ENCODE assay signal across 11 cellular contexts in genomic region chr11:8098879-8099278, GRCh38. TPM values are rescaled to one million over a fixed set of nuclear protein-coding genes. Genes with fewer than 3 reads are reported as not detected.
DNase-seq lines count a peak whose midpoint lies in the region; ATAC-seq and TF ChIP-seq lines count a peak whose summit lies in the region.
"Had no signal": no experiment of that assay in that cellular context is flagged by ENCODE, and none has a peak within 500 bp of the region (broad histone marks: within the 10 kb centered on the region; RNA-seq: fewer than 3 reads in every experiment).

No MANE protein-coding gene starts in this region.

- H3K27me3 Mint-ChIP-seq in WTC11 (ENCODE audit: low read depth) (no peaks in the 10 kb centered on the region), type B pancreatic cell (no peaks in the 10 kb centered on the region), natural killer cell (ENCODE audit: low read depth in 2 of 2) (no peaks in the 10 kb centered on the region)
- H3K27me3 Mint-ChIP-seq in CD4-positive, alpha-beta memory T cell: no peaks in the 10 kb centered on the region
- H3K27me3 Mint-ChIP-seq: activated CD4-positive, alpha-beta T cell treated with anti-CD3 and anti-CD28 coated beads for 36 hours had no signal

- H3K27me3 ChIP-seq in right cardiac atrium (ENCODE audit: control insufficient read depth, insufficient read depth) (no peaks in the 10 kb centered on the region), foreskin keratinocyte (no peaks in the 10 kb centered on the region)
- H3K27me3 ChIP-seq in CD4-positive, alpha-beta memory T cell (ENCODE audit: insufficient read depth, low read length): no peaks in the 10 kb centered on the region

- CTCF ChIA-PET in WTC11 (lab: Charles Lee): interaction anchor here (0.6 to 6.9 kb wide), 47 partner anchors 10 to 527 kb away, joined by 3 to 133 read pairs (median 6); partner anchors contain the start of genes EIF3F, LMO1, NLRP10 and RIC3
- CTCF ChIA-PET in CD4-positive, alpha-beta memory T cell (lab: Charles Lee; ENCODE audit: partially characterized antibody): interaction anchor here (0.7 to 11.5 kb wide), 32 partner anchors 10 to 1286 kb away, joined by 3 to 230 read pairs (median 7); partner anchors contain the start of genes EIF3F and RIC3

- intact Hi-C loops in cardiac septum (cut with DNase I): loop anchor here (1.0 to 10.0 kb wide), 3 partner anchors 66 to 204 kb away; no protein-coding TSS in a partner anchor
- intact Hi-C loops in right cardiac atrium (cut with DNase I): loop anchor here in 3 of 4 donors (2.0 to 10.0 kb wide), 3 partner anchors 92 to 204 kb away; no protein-coding TSS in a partner anchor
- intact Hi-C loops in CD4-positive, alpha-beta memory T cell (cut with micrococcal nuclease): loop anchor here (1.0 kb wide), 3 partner anchors 66 to 207 kb away; no protein-coding TSS in a partner anchor
- intact Hi-C loops in natural killer cell (cut with micrococcal nuclease): loop anchor here (1.0 kb wide), 1 partner anchor 66 kb away; no protein-coding TSS in a partner anchor

- TF ChIP-seq CTCF in WTC11 (IDR thresholded peaks at IDR 0.05) (no peak), foreskin keratinocyte (conservative IDR thresholded peaks at IDR 0.05) (no peak), type B pancreatic cell (conservative IDR thresholded peaks at IDR 0.05) (no peak), natural killer cell (IDR thresholded peaks at IDR 0.05) (no peak)

- H3K4me1 Mint-ChIP-seq in WTC11: no peaks in the 10 kb centered on the region
- peaks cover 6% of the 10 kb centered on the region for H3K4me1 Mint-ChIP-seq in type B pancreatic cell (ENCODE audit: unreplicated experiment)
- no peaks in the 10 kb centered on the region for H3K4me1 Mint-ChIP-seq in CD4-positive, alpha-beta memory T cell
- no peaks in the 10 kb centered on the region for H3K4me1 Mint-ChIP-seq in natural killer cell
- H3K4me1 Mint-ChIP-seq: activated CD4-positive, alpha-beta T cell treated with anti-CD3 and anti-CD28 coated beads for 36 hours had no signal

- H3K4me1 ChIP-seq in right cardiac atrium (ENCODE audit: control insufficient read depth, insufficient read depth, low read length) (no peaks in the 10 kb centered on the region), foreskin keratinocyte (no peaks in the 10 kb centered on the region)
- no peaks in the 10 kb centered on the region for H3K4me1 ChIP-seq in CD4-positive, alpha-beta memory T cell (ENCODE audit: insufficient read depth, low read length)

- 77% methylated on average over 6 of the region's 6 CpGs for WGBS in right cardiac atrium

- peak; percentile 51 for DNase-seq in cardiac septum (ENCODE audit: low spot score)
- DNase-seq in right cardiac atrium: no peak
- DNase-seq in WTC11 (ENCODE audit: low spot score): no peak
- peak in 1 of 2 donors; percentile 44 for DNase-seq in foreskin keratinocyte
- DNase-seq in type B pancreatic cell (ENCODE audit: extremely low spot score, unreplicated experiment): peak; percentile 22
- DNase-seq in CD4-positive, alpha-beta memory T cell: no peak
- DNase-seq in natural killer cell: no peak

- no peaks in the 10 kb centered on the region for H3K9me3 ChIP-seq in right cardiac atrium (ENCODE audit: control insufficient read depth, low read length)
- H3K9me3 ChIP-seq in CD4-positive, alpha-beta memory T cell (ENCODE audit: control insufficient read depth in 1 of 2, low read length in 2 of 2): no peaks in the 10 kb centered on the region

- no peaks in the 10 kb centered on the region for H3K36me3 ChIP-seq in CD4-positive, alpha-beta memory T cell (ENCODE audit: insufficient read depth, low read length)

- no peak for ATAC-seq in right cardiac atrium
- no peak for ATAC-seq in WTC11
- peak; percentile 28 for ATAC-seq in foreskin keratinocyte
- ATAC-seq in GM19397 (IDR thresholded peaks at IDR 0.05; ENCODE audit: unreplicated experiment): no peak
- no peak for ATAC-seq in natural killer cell

- H3K36me3 Mint-ChIP-seq in WTC11: peaks cover 32% of the 10 kb centered on the region
- H3K36me3 Mint-ChIP-seq in type B pancreatic cell: peaks cover 6% of the 10 kb centered on the region
- peaks cover 0 to 2% of the 10 kb centered on the region in 2 donors for H3K36me3 Mint-ChIP-seq in CD4-positive, alpha-beta memory T cell
- H3K36me3 Mint-ChIP-seq in natural killer cell: no peaks in the 10 kb centered on the region
- H3K36me3 Mint-ChIP-seq: activated naive CD4-positive, alpha-beta T cell treated with anti-CD3 and anti-CD28 coated beads, Interleukin-2, amount 50 U/mL, for 72 hours had no signal

- no peak overlapping the region for H3K27ac ChIP-seq in right cardiac atrium (ENCODE audit: low read length)
- H3K27ac ChIP-seq in foreskin keratinocyte: no peak overlapping the region
- H3K27ac ChIP-seq in CD4-positive, alpha-beta memory T cell (ENCODE audit: low read depth, low read length): no peak overlapping the region
- H3K27ac ChIP-seq: C4-2B had no signal

- H3K4me3 ChIP-seq in right cardiac atrium (ENCODE audit: low read length): no peak overlapping the region
- H3K4me3 ChIP-seq in CD4-positive, alpha-beta memory T cell (ENCODE audit: low read length in 2 of 2): no peak overlapping the region

- H3K9me3 Mint-ChIP-seq in WTC11 (no peaks in the 10 kb centered on the region), type B pancreatic cell (no peaks in the 10 kb centered on the region), natural killer cell (no peaks in the 10 kb centered on the region)
- H3K9me3 Mint-ChIP-seq in CD4-positive, alpha-beta memory T cell: no peaks in the 10 kb centered on the region
- H3K9me3 Mint-ChIP-seq: activated naive CD4-positive, alpha-beta T cell treated with anti-CD3 and anti-CD28 coated beads, Interleukin-2, amount 50 U/mL, for 72 hours had no signal

- H3K4me3 Mint-ChIP-seq in WTC11 (no peak overlapping the region), type B pancreatic cell (no peak overlapping the region), natural killer cell (no peak overlapping the region)
- H3K4me3 Mint-ChIP-seq in CD4-positive, alpha-beta memory T cell: no peak overlapping the region
- H3K4me3 Mint-ChIP-seq: activated CD4-positive, alpha-beta T cell treated with anti-CD3 and anti-CD28 coated beads for 36 hours had no signal

- no peak overlapping the region for H3K27ac Mint-ChIP-seq in WTC11
- H3K27ac Mint-ChIP-seq in type B pancreatic cell: no peak overlapping the region
- no peak overlapping the region for H3K27ac Mint-ChIP-seq in CD4-positive, alpha-beta memory T cell
- H3K27ac Mint-ChIP-seq in natural killer cell: no peak overlapping the region
- H3K27ac Mint-ChIP-seq: activated CD4-positive, alpha-beta T cell treated with anti-CD3 and anti-CD28 coated beads for 36 hours; activated naive CD4-positive, alpha-beta T cell treated with anti-CD3 and anti-CD28 coated beads, Interleukin-2, amount 50 U/mL, for 72 hours had no signal

- POLR2A ChIA-PET in WTC11 (lab: Charles Lee): interaction anchor here (1.0 to 2.0 kb wide), 3 partner anchors 66 to 112 kb away, joined by 3 to 5 read pairs (median 3); partner anchors contain the start of gene EIF3F
- POLR2A ChIA-PET in CD4-positive, alpha-beta memory T cell (lab: Charles Lee; ENCODE audit: partially characterized antibody): interaction anchor here (0.9 to 1.7 kb wide), 2 partner anchors 92 to 112 kb away, joined by 3 to 5 read pairs; partner anchors contain the start of gene EIF3F

TF ChIP-seq in WTC11, 78 proteins besides CTCF, POLR2A, EP300 and RAD21:
- TF ChIP-seq, protein P1, sequence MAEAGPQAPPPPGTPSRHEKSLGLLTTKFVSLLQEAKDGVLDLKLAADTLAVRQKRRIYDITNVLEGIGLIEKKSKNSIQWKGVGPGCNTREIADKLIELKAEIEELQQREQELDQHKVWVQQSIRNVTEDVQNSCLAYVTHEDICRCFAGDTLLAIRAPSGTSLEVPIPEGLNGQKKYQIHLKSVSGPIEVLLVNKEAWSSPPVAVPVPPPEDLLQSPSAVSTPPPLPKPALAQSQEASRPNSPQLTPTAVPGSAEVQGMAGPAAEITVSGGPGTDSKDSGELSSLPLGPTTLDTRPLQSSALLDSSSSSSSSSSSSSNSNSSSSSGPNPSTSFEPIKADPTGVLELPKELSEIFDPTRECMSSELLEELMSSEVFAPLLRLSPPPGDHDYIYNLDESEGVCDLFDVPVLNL (CRISPR knock-in tag; IDR thresholded peaks at IDR 0.05; ENCODE audit: borderline replicate concordance, low read depth): no peak
- TF ChIP-seq, protein P2, sequence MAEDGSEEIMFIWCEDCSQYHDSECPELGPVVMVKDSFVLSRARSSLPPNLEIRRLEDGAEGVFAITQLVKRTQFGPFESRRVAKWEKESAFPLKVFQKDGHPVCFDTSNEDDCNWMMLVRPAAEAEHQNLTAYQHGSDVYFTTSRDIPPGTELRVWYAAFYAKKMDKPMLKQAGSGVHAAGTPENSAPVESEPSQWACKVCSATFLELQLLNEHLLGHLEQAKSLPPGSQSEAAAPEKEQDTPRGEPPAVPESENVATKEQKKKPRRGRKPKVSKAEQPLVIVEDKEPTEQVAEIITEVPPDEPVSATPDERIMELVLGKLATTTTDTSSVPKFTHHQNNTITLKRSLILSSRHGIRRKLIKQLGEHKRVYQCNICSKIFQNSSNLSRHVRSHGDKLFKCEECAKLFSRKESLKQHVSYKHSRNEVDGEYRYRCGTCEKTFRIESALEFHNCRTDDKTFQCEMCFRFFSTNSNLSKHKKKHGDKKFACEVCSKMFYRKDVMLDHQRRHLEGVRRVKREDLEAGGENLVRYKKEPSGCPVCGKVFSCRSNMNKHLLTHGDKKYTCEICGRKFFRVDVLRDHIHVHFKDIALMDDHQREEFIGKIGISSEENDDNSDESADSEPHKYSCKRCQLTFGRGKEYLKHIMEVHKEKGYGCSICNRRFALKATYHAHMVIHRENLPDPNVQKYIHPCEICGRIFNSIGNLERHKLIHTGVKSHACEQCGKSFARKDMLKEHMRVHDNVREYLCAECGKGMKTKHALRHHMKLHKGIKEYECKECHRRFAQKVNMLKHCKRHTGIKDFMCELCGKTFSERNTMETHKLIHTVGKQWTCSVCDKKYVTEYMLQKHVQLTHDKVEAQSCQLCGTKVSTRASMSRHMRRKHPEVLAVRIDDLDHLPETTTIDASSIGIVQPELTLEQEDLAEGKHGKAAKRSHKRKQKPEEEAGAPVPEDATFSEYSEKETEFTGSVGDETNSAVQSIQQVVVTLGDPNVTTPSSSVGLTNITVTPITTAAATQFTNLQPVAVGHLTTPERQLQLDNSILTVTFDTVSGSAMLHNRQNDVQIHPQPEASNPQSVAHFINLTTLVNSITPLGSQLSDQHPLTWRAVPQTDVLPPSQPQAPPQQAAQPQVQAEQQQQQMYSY (CRISPR knock-in tag; IDR thresholded peaks at IDR 0.05): 0 out of 2 replicates have a peak, but pooled peaks have one; percentile 34
TF ChIP-seq in WTC11: peak in this region for 1.

RNA-seq across cellular contexts. Expression of gene TUB, which starts 17.9 kb away (rescaled TPM):
- 12.2 TPM for total RNA-seq in cardiac septum
- 10 to 100 TPM; 24.8 to 31.2 (median 28.0) TPM for total RNA-seq in right cardiac atrium
- polyA plus RNA-seq in right cardiac atrium: 10.0 TPM
- total RNA-seq in WTC11 (2021): 29.2 to 32.1 TPM (median 30.0 TPM) in 3 replicates
- total RNA-seq in foreskin keratinocyte: 2.4 and 2.5 TPM in 2 replicates
- polyA plus RNA-seq in foreskin keratinocyte: 0.48 and 0.70 TPM in 2 replicates
- total RNA-seq in type B pancreatic cell (ENCODE audit: low replicate concordance): 11.5 and 28.8 TPM in 2 replicates
- total RNA-seq in CD4-positive, alpha-beta memory T cell: under 1 TPM; 0.26 to 0.36 TPM
- under 1 TPM in 1 of 2 donors, not detected in 1; 0.15 TPM for polyA plus RNA-seq in CD4-positive, alpha-beta memory T cell
- not detected for total RNA-seq in natural killer cell

Comparison
In these comparisons a context has a peak if more than half of its experiments do, and no peak if none do; other contexts are left out.
1. DNase-seq: peak in cardiac septum (single experiment) and type B pancreatic cell (single experiment); none in right cardiac atrium (0 of 3), WTC11 (single experiment), CD4-positive, alpha-beta memory T cell (0 of 5) and natural killer cell (single experiment).